15 cellular contexts compared by ENCODE assay signal in genomic region chr18:76367168-76367785, GRCh38.
"Had no signal": no experiment of that assay in that cellular context is flagged by ENCODE, and none has a peak within 500 bp of the region (broad histone marks: within the 10 kb centered on the region; RNA-seq: fewer than 3 reads in every experiment).

No MANE protein-coding gene starts in this region.

- H3K4me3 ChIP-seq: lung, psoas muscle, stomach, uterus had no signal

- H3K36me3 ChIP-seq: uterus had no signal

- H3K27ac ChIP-seq: psoas muscle, stomach, uterus had no signal

- H3K27ac Mint-ChIP-seq: effector memory CD8-positive, alpha-beta T cell had no signal

- H3K9me3 ChIP-seq: psoas muscle, stomach, uterus had no signal

- DNase-seq: activated CD4-positive, alpha-beta T cell treated with anti-CD3 and anti-CD28 coated beads, Interleukin-2, amount 50 U/mL, for 4 hours; activated gamma-delta T cell treated with Interleukin-2 at 50 U/mL for 16 hours; activated T-cell treated with anti-CD3 and anti-CD28 coated beads, Interleukin-2, amount 50 U/mL, for 48 hours; central memory CD4-positive, alpha-beta T cell; cortex of kidney; effector memory CD8-positive, alpha-beta T cell; left cardiac atrium; psoas muscle; stimulated activated CD4-positive, alpha-beta T cell treated with anti-CD3 and anti-CD28 coated beads, Interleukin-15, amount 100 ng/mL, for 24 hours; stimulated activated CD4-positive, alpha-beta T cell treated with anti-CD3 and anti-CD28 coated beads, Interleukin-4, amount 100 ng/mL, for 24 hours; stomach had no signal

- H3K9me3 Mint-ChIP-seq: effector memory CD8-positive, alpha-beta T cell; natural killer cell treated with Interleukin-12 subunit alpha and Interleukin-12 subunit beta and Interleukin-15 and Interleukin-18, amount 100 ng/mL, for 72 hours had no signal

- H3K36me3 Mint-ChIP-seq: natural killer cell treated with Interleukin-12 subunit alpha and Interleukin-12 subunit beta and Interleukin-15 and Interleukin-18, amount 100 ng/mL, for 72 hours had no signal

- H3K27me3 Mint-ChIP-seq: natural killer cell treated with Interleukin-12 subunit alpha and Interleukin-12 subunit beta and Interleukin-15 and Interleukin-18, amount 100 ng/mL, for 72 hours had no signal

- ATAC-seq: activated CD4-positive, CD25-positive, alpha-beta regulatory T cell treated with anti-CD3 and anti-CD28 coated beads, Interleukin-2, amount 50 U/mL, for 24 hours; effector memory CD8-positive, alpha-beta T cell; left cardiac atrium; natural killer cell treated with Interleukin-12 subunit alpha and Interleukin-12 subunit beta and Interleukin-15 and Interleukin-18, amount 100 ng/mL, for 72 hours; psoas muscle had no signal

- H3K27me3 ChIP-seq: stomach, uterus had no signal

- H3K4me1 ChIP-seq: psoas muscle, uterus had no signal

- H3K4me3 Mint-ChIP-seq: effector memory CD8-positive, alpha-beta T cell; natural killer cell treated with Interleukin-12 subunit alpha and Interleukin-12 subunit beta and Interleukin-15 and Interleukin-18, amount 100 ng/mL, for 72 hours had no signal
